33 cellular contexts compared by ENCODE assay signal in the genomic region with DNA sequence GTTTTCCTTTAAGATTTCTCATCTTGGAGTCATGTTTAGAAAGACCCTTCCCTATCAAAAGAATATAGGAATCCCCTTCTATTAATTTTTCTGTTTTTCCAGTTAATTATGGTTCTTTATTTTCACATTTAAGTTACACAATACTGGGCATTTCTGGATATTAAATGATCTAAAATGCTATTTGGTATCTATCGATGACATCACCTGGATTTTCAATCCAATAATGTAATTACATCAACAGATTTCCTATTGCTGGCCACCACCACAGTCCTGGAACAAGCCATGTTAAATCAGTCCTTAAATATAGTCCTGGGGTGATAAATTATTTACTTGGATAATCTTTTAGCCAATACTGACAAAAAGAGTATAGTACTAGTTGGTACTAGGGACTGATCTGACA. TPM values are rescaled to one million over a fixed set of nuclear protein-coding genes. Genes with fewer than 3 reads are reported as not detected.
DNase-seq lines count a peak whose midpoint lies in the region; ATAC-seq, FAIRE-seq and TF ChIP-seq lines count a peak whose summit lies in the region.
"Had no signal": no experiment of that assay in that cellular context is flagged by ENCODE, and none has a peak within 500 bp of the region (broad histone marks: within the 10 kb centered on the region; RNA-seq: fewer than 3 reads in every experiment).

No MANE protein-coding gene starts in this region.

- ATAC-seq in HepG2 = no peak
- ATAC-seq in right lobe of liver = no peak
- ATAC-seq in K562 = no peak
- ATAC-seq: CD8-positive, alpha-beta T cell had no signal

- DNase-seq in HepG2 (ENCODE audit: low spot score) (no peak), right lobe of liver (no peak), K562 (ENCODE audit: extremely low read depth in 1 of 4, low spot score in 3 of 4) (no peak), midbrain (lab: John Stamatoyannopoulos, UW) (no peak), RKO (ENCODE audit: low spot score) (no peak)
- DNase-seq: 8988T; ACHN; AML-193; BE2C; C1 segment of cervical spinal cord; Caco-2; Calu3; CD4-positive, alpha-beta memory T cell; CD4-positive, alpha-beta T cell; CD4-positive, CD25-positive, alpha-beta regulatory T cell; CD8-positive, alpha-beta memory T cell; CD8-positive, alpha-beta T cell; COR-L47; DMS 273 treated with DMSO at 0.1 percent for 48 hours; DMS153; DMS53; DMS79; DMS79 treated with DMSO at 0.1 percent for 48 hours; DND-41; EL had no signal

- in situ Hi-C loops in HepG2 (cut with HindIII; ENCODE audit: extremely low pct_ligation_motif_present, low pct_unique_long_range_greater_than_20kb) = no loop called here
- in situ Hi-C loops in K562 (cut with MboI) = no loop called here

- POLR2A ChIA-PET in HepG2 (lab: Yijun Ruan, JAX) = no interaction called here
- POLR2A ChIA-PET in HEK293 (lab: Yijun Ruan, JAX) = no interaction called here
- POLR2A ChIA-PET in K562 (lab: Yijun Ruan, JAX) = no interaction called here

- CTCF ChIA-PET in HepG2 (lab: Yijun Ruan, JAX; ENCODE audit: low intra/inter-chr PET ratio, low total read pairs) = no interaction called here
- CTCF ChIA-PET in HEK293 (lab: Yijun Ruan, JAX) = no interaction called here
- CTCF ChIA-PET in K562 (lab: Yijun Ruan, JAX; ENCODE audit: low intra/inter-chr PET ratio) = no interaction called here

- H3K9me3 ChIP-seq in HepG2 (ENCODE audit: low read length) = no peaks in the 10 kb centered on the region
- H3K9me3 ChIP-seq in right lobe of liver = no peaks in the 10 kb centered on the region
- H3K9me3 ChIP-seq in HEK293 (ENCODE audit: control insufficient read depth, insufficient read depth, low read depth, low read length) = no peaks in the 10 kb centered on the region
- no peaks in the 10 kb centered on the region for H3K9me3 ChIP-seq in K562 (replicated peaks; ENCODE audit: control insufficient read depth, insufficient read depth, low read depth, low read length)
- H3K9me3 ChIP-seq: A549; BE2C; BLaER1; BLaER1 treated with 17β-estradiol and CSF1 and Interleukin-3, amounts not matched to agents 10 nM and 100 nM; Caco-2 had no signal

- no peaks in the 10 kb centered on the region for H3K27me3 ChIP-seq in HepG2 (ENCODE audit: control insufficient read depth in 1 of 2, insufficient read depth in 2 of 2, low read length in 2 of 2)
- no peaks in the 10 kb centered on the region for H3K27me3 ChIP-seq in right lobe of liver
- no peaks in the 10 kb centered on the region for H3K27me3 ChIP-seq in K562 (ENCODE audit: control insufficient read depth in 2 of 2, insufficient read depth in 2 of 2, low read length in 2 of 2)
- H3K27me3 ChIP-seq: BE2C; BLaER1; BLaER1 treated with 17β-estradiol and CSF1 and Interleukin-3, amounts not matched to agents 10 nM and 100 nM had no signal

- no peak for TF ChIP-seq CTCF in HepG2 (CRISPR knock-in tag; IDR thresholded peaks at IDR 0.05)
- TF ChIP-seq CTCF in right lobe of liver (IDR thresholded peaks at IDR 0.05) = no peak
- TF ChIP-seq CTCF in HEK293 (tag by site-specific recombination; IDR thresholded peaks at IDR 0.05) = no peak
- no peak for TF ChIP-seq CTCF in K562 (IDR thresholded peaks at IDR 0.05 in 2 of 3, conservative IDR thresholded peaks at IDR 0.05 in 1 of 3; ENCODE audit: insufficient read depth in 2 of 3, low read depth in 1 of 3, low read length in 3 of 3)

- peaks cover 2 to 37% of the 10 kb centered on the region in 2 experiments; a peak in 4 of 5 replicates for H3K36me3 ChIP-seq in HepG2 (replicated peaks in 1 of 2; ENCODE audit: control insufficient read depth in 1 of 2, insufficient read depth in 2 of 2, low read length in 2 of 2)
- H3K36me3 ChIP-seq in right lobe of liver = no peaks in the 10 kb centered on the region
- peaks cover 10 to 11% of the 10 kb centered on the region in 2 experiments for H3K36me3 ChIP-seq in HEK293 (ENCODE audit: control insufficient read depth in 2 of 2, insufficient read depth in 1 of 2, low read length in 2 of 2)
- peaks cover 71% of the 10 kb centered on the region for H3K36me3 ChIP-seq in K562 (ENCODE audit: control insufficient read depth, insufficient read depth, low read length)

- intact Hi-C loops in HepG2 (cut with micrococcal nuclease; ENCODE audit: unreplicated experiment) (no loop called here), right lobe of liver (cut with DNase I) (no loop called here), K562 (cut with micrococcal nuclease) (no loop called here)

- no peaks in the 10 kb centered on the region for H3K4me1 ChIP-seq in HepG2 (ENCODE audit: insufficient read depth, low read length)
- no peaks in the 10 kb centered on the region for H3K4me1 ChIP-seq in right lobe of liver
- H3K4me1 ChIP-seq in HEK293 (ENCODE audit: control insufficient read depth, insufficient read depth, low read length) = no peaks in the 10 kb centered on the region
- no peaks in the 10 kb centered on the region for H3K4me1 ChIP-seq in K562 (replicated peaks in 1 of 2; ENCODE audit: control insufficient read depth in 2 of 2, insufficient read depth in 2 of 2, low read length in 2 of 2)
- H3K4me1 ChIP-seq: A549; BE2C; BLaER1; BLaER1 treated with 17β-estradiol and CSF1 and Interleukin-3, amounts not matched to agents 10 nM and 100 nM; Caco-2 had no signal

- no peak for FAIRE-seq in HepG2 (lab: Jason Lieb, UNC)
- FAIRE-seq in K562 (lab: Jason Lieb, UNC) = no peak
- FAIRE-seq: A204.1, A549, D721Med had no signal

- no peak overlapping the region for H3K4me3 ChIP-seq in HepG2 (replicated peaks in 1 of 3; ENCODE audit: insufficient read depth in 1 of 3, low read depth in 2 of 3, low read length in 3 of 3)
- no peak overlapping the region for H3K4me3 ChIP-seq in right lobe of liver
- H3K4me3 ChIP-seq in HEK293 (ENCODE audit: low read depth, low read length) = no peak overlapping the region
- H3K4me3 ChIP-seq in K562 = no peak overlapping the region
- H3K4me3 ChIP-seq: A549; BLaER1; BLaER1 treated with 17β-estradiol and CSF1 and Interleukin-3, amounts not matched to agents 10 nM and 100 nM had no signal

- H3K9me1 ChIP-seq in K562 (ENCODE audit: control insufficient read depth, insufficient read depth, low read length) = no peaks in the 10 kb centered on the region

- H3K9ac ChIP-seq in HepG2 (ENCODE audit: insufficient read depth, low read depth, low read length) = no peak overlapping the region
- no peak overlapping the region for H3K9ac ChIP-seq in K562 (ENCODE audit: insufficient read depth in 1 of 2, low read depth in 2 of 2, low read length in 2 of 2)
- H3K9ac ChIP-seq: BLaER1; BLaER1 treated with 17β-estradiol and CSF1 and Interleukin-3, amounts not matched to agents 10 nM and 100 nM had no signal

- WGBS in HepG2 (ENCODE audit: low lambda C conversion rate) = 100% methylated on average over 1 of the region's 1 CpG
- 93% methylated on average over 1 of the region's 1 CpG for WGBS in right lobe of liver (ENCODE audit: insufficient coverage, low coverage, low lambda C conversion rate, missing lambda C conversion rate)
- 80% methylated on average over 1 of the region's 1 CpG for WGBS in K562 (ENCODE audit: insufficient coverage, low coverage, missing lambda C conversion rate)

- H4K20me1 ChIP-seq in HepG2 (ENCODE audit: insufficient read depth, low read length) (no peaks in the 10 kb centered on the region), K562 (replicated peaks; ENCODE audit: control insufficient read depth, insufficient read depth, low read length) (no peaks in the 10 kb centered on the region)
- H4K20me1 ChIP-seq: BLaER1 had no signal

- H3K27ac ChIP-seq in HepG2 (ENCODE audit: extremely low read length, insufficient read depth, low read length) = no peak overlapping the region
- H3K27ac ChIP-seq in right lobe of liver = no peak overlapping the region
- H3K27ac ChIP-seq in HEK293 (ENCODE audit: extremely low read depth, low read depth, low read length) = no peak overlapping the region
- no peak overlapping the region for H3K27ac ChIP-seq in K562 (ENCODE audit: extremely low read depth, low read depth, low read length)
- H3K27ac ChIP-seq: 22Rv1; BLaER1; BLaER1 treated with 17β-estradiol and CSF1 and Interleukin-3, amounts not matched to agents 10 nM and 100 nM; C4-2B had no signal

- H3K79me2 ChIP-seq in HepG2 (ENCODE audit: insufficient read depth, low read length) = no peaks in the 10 kb centered on the region
- no peaks in the 10 kb centered on the region for H3K79me2 ChIP-seq in K562 (ENCODE audit: control insufficient read depth, insufficient read depth, low read length)

- H2AFZ ChIP-seq in HepG2 (ENCODE audit: low read length) (no peak overlapping the region), K562 (ENCODE audit: low read depth, low read length) (no peak overlapping the region)

- no TSS peak for BruUV-seq in HepG2 (replicated peaks; lab: Mats Ljungman, UMichigan)
- no TSS peak for BruUV-seq in K562 (replicated peaks; lab: Mats Ljungman, UMichigan)

- TF ChIP-seq EP300 in HepG2 (IDR thresholded peaks at IDR 0.05; ENCODE audit: low read depth in 2 of 2, low read length in 2 of 2) (no peak), HepG2 (CRISPR knock-in tag; IDR thresholded peaks at IDR 0.05; ENCODE audit: borderline replicate concordance) (no peak), K562 (IDR thresholded peaks at IDR 0.05; ENCODE audit: low read length) (no peak)

- TF ChIP-seq POLR2A in HepG2 (IDR thresholded peaks at IDR 0.05; ENCODE audit: insufficient read depth in 1 of 2, low read depth in 2 of 2, low read length in 2 of 2) (no peak), right lobe of liver (IDR thresholded peaks at IDR 0.05) (no peak), K562 (conservative IDR thresholded peaks at IDR 0.05) (no peak)

- H3K4me2 ChIP-seq in HepG2 (ENCODE audit: low read depth, low read length) (no peak overlapping the region), K562 (ENCODE audit: insufficient read depth, low read length) (no peak overlapping the region)
- H3K4me2 ChIP-seq: A549; BLaER1; BLaER1 treated with 17β-estradiol and CSF1 and Interleukin-3, amounts not matched to agents 10 nM and 100 nM had no signal

- no peak for TF ChIP-seq RAD21 in HepG2 (CRISPR knock-in tag; IDR thresholded peaks at IDR 0.05)
- no peak for TF ChIP-seq RAD21 in K562 (CRISPR knock-in tag; conservative IDR thresholded peaks at IDR 0.05 in 1 of 2, IDR thresholded peaks at IDR 0.05 in 1 of 2)

RNA-seq across cellular contexts. Expression of gene PUS7, which starts 48.0 kb away (rescaled TPM):
- total RNA-seq in HepG2 (2016; rRNA removed; fragmentation: Illumina TruSeq; extraction: Trizol) (41.2 and 47.2 TPM in 2 replicates), right lobe of liver (10 to 100 TPM in 1 of 6 experiments, 1 to 10 TPM in 5; 4.2 to 15.7 (median 6.8) TPM), K562 (2014; rRNA removed) (62.0 and 63.4 TPM in 2 replicates), K562 (2014; rRNA removed; fragmentation: Illumina TruSeq; extraction: Trizol) (92.9 and 102 TPM in 2 replicates), K562 (2015; rRNA removed; fragmentation: Illumina TruSeq; extraction: Trizol) (85.5 and 95.6 TPM in 2 replicates), K562 (2021) (64.4 and 64.9 TPM in 2 replicates)
- total RNA-seq in HepG2 (2016; cell fraction: cytosol; rRNA removed; fragmentation: Illumina TruSeq; extraction: Trizol; ENCODE audit: low read depth) = 22.6 and 23.7 TPM in 2 replicates
- 42.7 and 45.2 TPM in 2 replicates for total RNA-seq in HepG2 (2016; cell fraction: insoluble cytoplasmic fraction; rRNA removed; fragmentation: Illumina TruSeq; extraction: Trizol)
- 18.0 and 20.3 TPM in 2 replicates for total RNA-seq in HepG2 (2016; cell fraction: membrane; rRNA removed; fragmentation: Illumina TruSeq; extraction: Trizol)
- total RNA-seq in HepG2 (2016; cell fraction: nucleus; rRNA removed; fragmentation: Illumina TruSeq; extraction: Trizol) = 28.4 and 39.1 TPM in 2 replicates
- polyA plus RNA-seq in HepG2 (2011; rRNA removed) (14.4 and 16.6 TPM in 2 replicates), K562 (2011; rRNA removed) (31.2 and 53.8 TPM in 2 replicates), K562 (2014; fragmentation: Illumina TruSeq; extraction: Trizol) (61.0 and 77.6 TPM in 2 replicates), K562 (2014; fragmentation: Nextera tagmentation; extraction: Ambion mirVana) (10 to 100 TPM; 15.1 to 17.1 TPM), K562 (2014; rRNA removed) (60.7 and 63.2 TPM in 2 replicates)
- polyA plus RNA-seq in HepG2 (2011; cell fraction: cytosol; rRNA removed) = 6.6 and 8.9 TPM in 2 replicates
- polyA plus RNA-seq in HepG2 (2011; cell fraction: nucleus; rRNA removed) = 10.5 and 23.3 TPM in 2 replicates
- 16.4 and 16.5 TPM in 2 replicates for polyA plus RNA-seq in HepG2 (2012)
- polyA plus RNA-seq in HepG2 (2016; cell fraction: cytosol; fragmentation: Illumina TruSeq; extraction: Trizol; ENCODE audit: low read depth) = 1.8 and 1.9 TPM in 2 replicates
- polyA plus RNA-seq in HepG2 (2016; cell fraction: insoluble cytoplasmic fraction; fragmentation: Illumina TruSeq; extraction: Trizol; ENCODE audit: low read depth) = 34.6 and 37.3 TPM in 2 replicates
- 5.0 and 5.1 TPM in 2 replicates for polyA plus RNA-seq in HepG2 (2016; cell fraction: membrane; fragmentation: Illumina TruSeq; extraction: Trizol; ENCODE audit: low read depth)
- polyA plus RNA-seq in HepG2 (2016; cell fraction: nucleus; fragmentation: Illumina TruSeq; extraction: Trizol; ENCODE audit: insufficient read depth, low read depth) = 42.8 and 48.3 TPM in 2 replicates
- polyA minus RNA-seq in HepG2 (2011; rRNA and poly(A)+ RNA removed; ENCODE audit: low replicate concordance) = 4.0 and 7.8 TPM in 2 replicates
- 9.5 and 11.1 TPM in 2 replicates for polyA minus RNA-seq in HepG2 (2011; cell fraction: cytosol; rRNA and poly(A)+ RNA removed)
- polyA minus RNA-seq in HepG2 (2011; cell fraction: nucleus; rRNA and poly(A)+ RNA removed) = 26.7 and 41.0 TPM in 2 replicates
- 50.2 and 144 TPM in 2 replicates for total RNA-seq in K562 (2011; cell fraction: chromatin; rRNA removed; ENCODE audit: low replicate concordance)
- 23.0 and 30.7 TPM in 2 replicates for total RNA-seq in K562 (2011; cell fraction: nucleolus; rRNA removed)
- total RNA-seq in K562 (2011; cell fraction: nucleoplasm; rRNA removed) = 50.8 and 52.5 TPM in 2 replicates
- polyA plus RNA-seq in K562 (2011; cell fraction: cytosol; rRNA removed) = 13.9 and 14.8 TPM in 2 replicates
- polyA plus RNA-seq in K562 (2011; cell fraction: nucleus; rRNA removed) = 19.9 and 27.3 TPM in 2 replicates
- polyA plus RNA-seq in K562 (2012) = 19.0 and 31.0 TPM in 2 replicates
- polyA minus RNA-seq in K562 (2011; rRNA and poly(A)+ RNA removed) = 67.5 and 76.6 TPM in 2 replicates
- 16.7 and 30.6 TPM in 2 replicates for polyA minus RNA-seq in K562 (2011; cell fraction: cytosol; rRNA and poly(A)+ RNA removed)
- 17.5 and 22.9 TPM in 2 replicates for polyA minus RNA-seq in K562 (2011; cell fraction: nucleus; rRNA and poly(A)+ RNA removed)

RNA-seq across cellular contexts. Expression of gene RINT1, which starts 58.0 kb away (rescaled TPM):
- total RNA-seq in HepG2 (2016; rRNA removed; fragmentation: Illumina TruSeq; extraction: Trizol) (19.3 and 31.4 TPM in 2 replicates), right lobe of liver (10 to 100 TPM in 1 of 6 experiments, 1 to 10 TPM in 5; 7.2 to 10.6 (median 9.1) TPM), K562 (2014; rRNA removed) (27.4 and 29.5 TPM in 2 replicates), K562 (2014; rRNA removed; fragmentation: Illumina TruSeq; extraction: Trizol) (24.8 and 27.8 TPM in 2 replicates), K562 (2015; rRNA removed; fragmentation: Illumina TruSeq; extraction: Trizol) (22.7 and 22.9 TPM in 2 replicates), K562 (2021) (51.0 and 52.1 TPM in 2 replicates)
- total RNA-seq in HepG2 (2016; cell fraction: cytosol; rRNA removed; fragmentation: Illumina TruSeq; extraction: Trizol; ENCODE audit: low read depth) = 8.9 and 10.3 TPM in 2 replicates
- total RNA-seq in HepG2 (2016; cell fraction: insoluble cytoplasmic fraction; rRNA removed; fragmentation: Illumina TruSeq; extraction: Trizol) = 19.6 and 29.5 TPM in 2 replicates
- 7.6 and 9.3 TPM in 2 replicates for total RNA-seq in HepG2 (2016; cell fraction: membrane; rRNA removed; fragmentation: Illumina TruSeq; extraction: Trizol)
- total RNA-seq in HepG2 (2016; cell fraction: nucleus; rRNA removed; fragmentation: Illumina TruSeq; extraction: Trizol) = 17.4 and 19.1 TPM in 2 replicates
- polyA plus RNA-seq in HepG2 (2011; rRNA removed) (10.0 and 14.7 TPM in 2 replicates), K562 (2011; rRNA removed) (56.1 and 74.3 TPM in 2 replicates), K562 (2014; fragmentation: Illumina TruSeq; extraction: Trizol) (39.6 and 45.5 TPM in 2 replicates), K562 (2014; fragmentation: Nextera tagmentation; extraction: Ambion mirVana) (10 to 100 TPM; 21.3 to 27.4 TPM), K562 (2014; rRNA removed) (42.9 and 44.5 TPM in 2 replicates)
- polyA plus RNA-seq in HepG2 (2011; cell fraction: cytosol; rRNA removed) = 4.2 and 5.0 TPM in 2 replicates
- polyA plus RNA-seq in HepG2 (2011; cell fraction: nucleus; rRNA removed) = 9.9 and 10.9 TPM in 2 replicates
- polyA plus RNA-seq in HepG2 (2012) = 8.1 and 11.7 TPM in 2 replicates
- 1.5 and 1.6 TPM in 2 replicates for polyA plus RNA-seq in HepG2 (2016; cell fraction: cytosol; fragmentation: Illumina TruSeq; extraction: Trizol; ENCODE audit: low read depth)
- polyA plus RNA-seq in HepG2 (2016; cell fraction: insoluble cytoplasmic fraction; fragmentation: Illumina TruSeq; extraction: Trizol; ENCODE audit: low read depth) = 23.0 and 24.7 TPM in 2 replicates
- 2.3 and 3.0 TPM in 2 replicates for polyA plus RNA-seq in HepG2 (2016; cell fraction: membrane; fragmentation: Illumina TruSeq; extraction: Trizol; ENCODE audit: low read depth)
- 29.6 and 32.0 TPM in 2 replicates for polyA plus RNA-seq in HepG2 (2016; cell fraction: nucleus; fragmentation: Illumina TruSeq; extraction: Trizol; ENCODE audit: insufficient read depth, low read depth)
- 12.5 and 16.3 TPM in 2 replicates for polyA minus RNA-seq in HepG2 (2011; rRNA and poly(A)+ RNA removed; ENCODE audit: low replicate concordance)
- polyA minus RNA-seq in HepG2 (2011; cell fraction: cytosol; rRNA and poly(A)+ RNA removed) = 11.4 and 14.4 TPM in 2 replicates
- 20.8 and 22.5 TPM in 2 replicates for polyA minus RNA-seq in HepG2 (2011; cell fraction: nucleus; rRNA and poly(A)+ RNA removed)
- 105 and 215 TPM in 2 replicates for total RNA-seq in K562 (2011; cell fraction: chromatin; rRNA removed; ENCODE audit: low replicate concordance)
- total RNA-seq in K562 (2011; cell fraction: nucleolus; rRNA removed) = 59.2 and 60.8 TPM in 2 replicates
- 72.0 and 74.5 TPM in 2 replicates for total RNA-seq in K562 (2011; cell fraction: nucleoplasm; rRNA removed)
- 14.2 and 19.3 TPM in 2 replicates for polyA plus RNA-seq in K562 (2011; cell fraction: cytosol; rRNA removed)
- 67.2 and 79.7 TPM in 2 replicates for polyA plus RNA-seq in K562 (2011; cell fraction: nucleus; rRNA removed)
- polyA plus RNA-seq in K562 (2012) = 27.7 and 28.9 TPM in 2 replicates
- 68.0 and 99.5 TPM in 2 replicates for polyA minus RNA-seq in K562 (2011; rRNA and poly(A)+ RNA removed)
- 32.6 and 37.4 TPM in 2 replicates for polyA minus RNA-seq in K562 (2011; cell fraction: cytosol; rRNA and poly(A)+ RNA removed)
- 28.3 and 41.3 TPM in 2 replicates for polyA minus RNA-seq in K562 (2011; cell fraction: nucleus; rRNA and poly(A)+ RNA removed)
